In the genomic region with DNA sequence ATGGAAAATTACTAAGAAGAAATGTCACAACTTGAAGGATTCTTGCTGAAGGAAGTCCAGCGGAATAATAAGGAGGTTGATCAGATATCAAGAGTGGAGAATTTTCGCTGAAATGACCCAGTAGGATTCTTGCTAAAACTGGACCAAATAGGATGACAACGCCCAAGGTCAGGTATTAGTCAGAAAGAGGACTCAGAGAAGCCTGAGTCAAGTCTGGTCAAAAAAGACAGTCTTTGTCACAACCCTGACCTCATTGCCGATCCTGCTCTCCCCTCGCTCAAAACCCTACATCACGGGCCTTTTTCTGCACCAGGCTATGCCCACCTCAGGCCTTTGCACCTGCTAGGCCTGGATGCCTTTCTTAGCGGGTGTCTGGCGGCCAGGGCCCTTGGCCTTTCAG, we compare ENCODE assay signal across 15 cellular contexts. TPM values are rescaled to one million over a fixed set of nuclear protein-coding genes. Genes with fewer than 3 reads are reported as not detected.
DNase-seq lines count a peak whose midpoint lies in the region; ATAC-seq and TF ChIP-seq lines count a peak whose summit lies in the region.
"Had no signal": no experiment of that assay in that cellular context is flagged by ENCODE, and none has a peak within 500 bp of the region (broad histone marks: within the 10 kb centered on the region; RNA-seq: fewer than 3 reads in every experiment).

No MANE protein-coding gene starts in this region.

- ATAC-seq in esophagus mucosa: peak; percentile 8
- peak; percentile 7 for ATAC-seq in sciatic nerve
- ATAC-seq: HepG2 had no signal

- DNase-seq in GM12864 (ENCODE audit: low read depth): peak; percentile 4
- DNase-seq in RKO (ENCODE audit: low spot score): peak; percentile 24
- DNase-seq in sciatic nerve (ENCODE audit: low spot score): no peak
- no peak for DNase-seq in middle frontal gyrus (ENCODE audit: extremely low spot score, low spot score)
- no peak for DNase-seq in amygdala (lab: John Stamatoyannopoulos, UW)
- DNase-seq in C1 segment of cervical spinal cord (lab: John Stamatoyannopoulos, UW): no peak
- DNase-seq: ACHN; Calu3; CD4-positive, alpha-beta T cell; DMS 273 treated with DMSO at 0.1 percent for 48 hours; GOT3; H9 had no signal

- no peak for TF ChIP-seq CTCF in GM12864 (IDR thresholded peaks at IDR 0.05; ENCODE audit: low read depth, low read length, missing control alignments)

- H3K4me3 ChIP-seq in GM12864 (ENCODE audit: low read depth, low read length): no peak overlapping the region
- H3K4me3 ChIP-seq: BLaER1 treated with 17β-estradiol and CSF1 and Interleukin-3, amounts not matched to agents 10 nM and 100 nM had no signal

- intact Hi-C loops in sciatic nerve (cut with DNase I): no loop called here

RNA-seq across cellular contexts. Expression of gene MMD, which starts 36.8 kb away (rescaled TPM):
- total RNA-seq in esophagus mucosa: 2.1 TPM
- total RNA-seq in sciatic nerve: 13.8 TPM

Comparison
In these comparisons a context has a peak if more than half of its experiments do, and no peak if none do; other contexts are left out.
1. DNase-seq: peak in GM12864 (single experiment) and RKO (single experiment); none in sciatic nerve (single experiment), middle frontal gyrus (single experiment), amygdala (0 of 56) and C1 segment of cervical spinal cord (0 of 14).